8 cellular contexts compared by ENCODE assay signal in genomic region chr3:42071720-42072582, GRCh38. TPM values are rescaled to one million over a fixed set of nuclear protein-coding genes. Genes with fewer than 3 reads are reported as not detected.
DNase-seq lines count a peak whose midpoint lies in the region; ATAC-seq and TF ChIP-seq lines count a peak whose summit lies in the region.

No MANE protein-coding gene starts in this region.

- H3K4me2 ChIP-seq in SU-DHL-6 (ENCODE audit: low read depth, low read length, poor library complexity, severe bottlenecking), result peak overlapping the region; percentile 68
- peak overlapping the region; percentile 67 for H3K4me2 ChIP-seq in fibroblast of lung (ENCODE audit: extremely low read depth, insufficient read depth, low read length)

- H3K27me3 ChIP-seq in MG63, result no peaks in the 10 kb centered on the region
- no peaks in the 10 kb centered on the region for H3K27me3 ChIP-seq in SU-DHL-6 (ENCODE audit: low read length)
- H3K27me3 ChIP-seq in fibroblast of lung (ENCODE audit: control insufficient read depth, insufficient read depth, low read length), result no peaks in the 10 kb centered on the region
- H3K27me3 ChIP-seq in CD8-positive, alpha-beta memory T cell (ENCODE audit: insufficient read depth, low read length, poor library complexity, severe bottlenecking), result no peaks in the 10 kb centered on the region

- peak overlapping the region in 3 of 10 donors; percentile 24 to 76 (median 47) for H3K27ac Mint-ChIP-seq in naive thymus-derived CD8-positive, alpha-beta T cell
- H3K27ac Mint-ChIP-seq in CD8-positive, alpha-beta memory T cell, result no peak overlapping the region

- H3K4me1 ChIP-seq in fibroblast of lung (ENCODE audit: control insufficient read depth, extremely low read depth, insufficient read depth, low read length), result peaks cover 27% of the 10 kb centered on the region
- peaks cover 8% of the 10 kb centered on the region for H3K4me1 ChIP-seq in CD8-positive, alpha-beta memory T cell (ENCODE audit: insufficient read depth, low read length)

- POLR2A ChIA-PET in AG04449 (lab: Yijun Ruan, JAX), result interaction anchor here (0.7 to 1.3 kb wide), 3 partner anchors 39 to 59 kb away, joined by 3 to 5 read pairs (median 3); no protein-coding TSS in a partner anchor
- POLR2A ChIA-PET in naive thymus-derived CD8-positive, alpha-beta T cell (lab: Charles Lee), result interaction anchor here (0.7 kb wide), 1 partner anchor 1565 kb away, joined by 4 read pairs; no protein-coding TSS in a partner anchor
- POLR2A ChIA-PET in CD8-positive, alpha-beta memory T cell (lab: Charles Lee), result no interaction called here

- peak; percentile 50 for ATAC-seq in GM19438 (IDR thresholded peaks at IDR 0.05; ENCODE audit: low read depth, unreplicated experiment)
- no peak for ATAC-seq in naive thymus-derived CD8-positive, alpha-beta T cell

- H2AFZ ChIP-seq in SU-DHL-6 (ENCODE audit: low read depth, low read length, severe bottlenecking) (no peak overlapping the region), fibroblast of lung (ENCODE audit: low read length) (no peak overlapping the region)

- no peaks in the 10 kb centered on the region for H3K36me3 ChIP-seq in MG63
- no peaks in the 10 kb centered on the region for H3K36me3 ChIP-seq in SU-DHL-6 (ENCODE audit: low read length)
- no peaks in the 10 kb centered on the region for H3K36me3 ChIP-seq in fibroblast of lung (ENCODE audit: control insufficient read depth, insufficient read depth, low read length)
- no peaks in the 10 kb centered on the region for H3K36me3 ChIP-seq in CD8-positive, alpha-beta memory T cell (ENCODE audit: insufficient read depth, low read length)

- H4K20me1 ChIP-seq in SU-DHL-6 (ENCODE audit: low read depth, low read length), result no peaks in the 10 kb centered on the region
- no peaks in the 10 kb centered on the region for H4K20me1 ChIP-seq in fibroblast of lung (ENCODE audit: control insufficient read depth, extremely low read depth, insufficient read depth, low read length)

- H3F3A ChIP-seq in SU-DHL-6 (ENCODE audit: insufficient read depth), result peaks cover 37% of the 10 kb centered on the region

- H3K9me3 ChIP-seq in MG63 (no peaks in the 10 kb centered on the region; the same call in 1 of the 2 replicates), SU-DHL-6 (ENCODE audit: insufficient read depth, low read length) (no peaks in the 10 kb centered on the region), fibroblast of lung (ENCODE audit: control insufficient read depth, insufficient read depth, low read depth, low read length) (no peaks in the 10 kb centered on the region)
- no peaks in the 10 kb centered on the region for H3K9me3 ChIP-seq in CD8-positive, alpha-beta memory T cell (ENCODE audit: low read length)

- no peaks in the 10 kb centered on the region for H3K27me3 Mint-ChIP-seq in naive thymus-derived CD8-positive, alpha-beta T cell
- peaks cover 0 to 2% of the 10 kb centered on the region in 2 donors for H3K27me3 Mint-ChIP-seq in CD8-positive, alpha-beta memory T cell

- H3K4me3 Mint-ChIP-seq in naive thymus-derived CD8-positive, alpha-beta T cell, result peak overlapping the region in 6 of 10 donors; percentile 8 to 69 (median 36)
- H3K4me3 Mint-ChIP-seq in CD8-positive, alpha-beta memory T cell, result no peak overlapping the region

- peak overlapping the region; percentile 30 for H3K9ac ChIP-seq in SU-DHL-6 (ENCODE audit: low read length)
- no peak overlapping the region for H3K9ac ChIP-seq in fibroblast of lung (ENCODE audit: insufficient read depth, low read length)

- CTCF ChIA-PET in AG04449 (lab: Yijun Ruan, JAX), result interaction anchor here (0.8 to 1.9 kb wide), 7 partner anchors 10 to 46 kb away, joined by 3 to 5 read pairs (median 3); no protein-coding TSS in a partner anchor
- CTCF ChIA-PET in CD8-positive, alpha-beta memory T cell (lab: Charles Lee), result interaction anchor here (1.2 kb wide), 1 partner anchor 27 kb away, joined by 3 read pairs; no protein-coding TSS in a partner anchor

- H3K4me3 ChIP-seq in AG04449 (ENCODE audit: low read depth, low read length) (peak overlapping the region; percentile 39), MG63 (peak overlapping the region; percentile 20), SU-DHL-6 (ENCODE audit: insufficient read depth, low read length, poor library complexity, severe bottlenecking) (peak overlapping the region; percentile 4), fibroblast of lung (replicated peaks in 1 of 4; ENCODE audit: control extremely low read depth in 1 of 4, insufficient read depth in 1 of 4, low read depth in 3 of 4, low read length in 4 of 4) (peak overlapping the region in 2 of 4 experiments; percentile 37 to 43)
- no peak overlapping the region for H3K4me3 ChIP-seq in CD8-positive, alpha-beta memory T cell (ENCODE audit: low read length)

- TF ChIP-seq CTCF in AG04449 (IDR thresholded peaks at IDR 0.05; ENCODE audit: insufficient read depth, low read length, missing control alignments) (no peak), SU-DHL-6 (IDR thresholded peaks at IDR 0.05; ENCODE audit: insufficient read depth, low read length, poor library complexity, severe bottlenecking) (no peak), fibroblast of lung (conservative IDR thresholded peaks at IDR 0.05 in 1 of 2, IDR thresholded peaks at IDR 0.05 in 1 of 2; ENCODE audit: low read depth in 1 of 2, low read length in 2 of 2) (no peak), GM13976 (IDR thresholded peaks at IDR 0.05; ENCODE audit: borderline replicate concordance, control extremely low read depth, extremely low read depth, insufficient read depth, missing control alignments) (no peak)

- DNase-seq in AG04449 (ENCODE audit: low read depth, low spot score) (no peak), MG63 (peak; percentile 88), fibroblast of lung (ENCODE audit: low read depth in 2 of 2) (peak; percentile 68 to 80), GM13976 (ENCODE audit: low spot score) (no peak)
- no peak for DNase-seq in naive thymus-derived CD8-positive, alpha-beta T cell
- no peak for DNase-seq in CD8-positive, alpha-beta memory T cell

- in situ Hi-C loops in GM13976 (cut with MboI; ENCODE audit: low sequenced_read_pairs, unreplicated experiment), result no loop called here

- peaks cover 96% of the 10 kb centered on the region for H3K79me2 ChIP-seq in SU-DHL-6 (ENCODE audit: insufficient read depth, low read length)
- peaks cover 66% of the 10 kb centered on the region for H3K79me2 ChIP-seq in fibroblast of lung (ENCODE audit: control insufficient read depth, insufficient read depth, low read length)

- H3K4me1 Mint-ChIP-seq in naive thymus-derived CD8-positive, alpha-beta T cell, result peaks cover 21 to 78% (median 49%) of the 10 kb centered on the region in 4 donors
- H3K4me1 Mint-ChIP-seq in CD8-positive, alpha-beta memory T cell, result peaks cover 19 to 63% (median 22%) of the 10 kb centered on the region in 3 donors

- H3K9me2 ChIP-seq in SU-DHL-6 (replicated peaks; ENCODE audit: insufficient read depth, low read length), result no peaks in the 10 kb centered on the region

- H3K9me3 Mint-ChIP-seq in naive thymus-derived CD8-positive, alpha-beta T cell, result peaks cover 0 to 7% (median 0%) of the 10 kb centered on the region in 9 donors
- H3K9me3 Mint-ChIP-seq in CD8-positive, alpha-beta memory T cell, result peaks cover 0 to 8% (median 3%) of the 10 kb centered on the region in 5 donors

- H3K27ac ChIP-seq in SU-DHL-6 (ENCODE audit: low read depth, low read length) (peak overlapping the region; percentile 84), fibroblast of lung (ENCODE audit: insufficient read depth, low read length) (peak overlapping the region; percentile 66)
- no peak overlapping the region for H3K27ac ChIP-seq in CD8-positive, alpha-beta memory T cell (ENCODE audit: low read depth, low read length)

- peaks cover 0 to 8% (median 3%) of the 10 kb centered on the region in 3 donors for H3K36me3 Mint-ChIP-seq in naive thymus-derived CD8-positive, alpha-beta T cell
- peaks cover 0 to 8% (median 0%) of the 10 kb centered on the region in 3 donors for H3K36me3 Mint-ChIP-seq in CD8-positive, alpha-beta memory T cell

RNA-seq across cellular contexts. Expression of gene TRAK1, which starts 19.2 kb away (rescaled TPM):
- total RNA-seq in MG63 (2014; rRNA removed; shearing (Covaris generic); ENCODE audit: low replicate concordance), result 7.1 and 8.2 TPM in 2 replicates
- total RNA-seq in fibroblast of lung, result 19.3 and 37.8 TPM in 2 replicates
- polyA plus RNA-seq in fibroblast of lung, result 34.9 and 44.0 TPM in 2 replicates
- 28.5 and 39.9 TPM in 2 replicates for polyA plus RNA-seq in fibroblast of lung (2012)
- 59.2 and 77.2 TPM in 2 replicates for polyA minus RNA-seq in fibroblast of lung (ENCODE audit: low replicate concordance)
- total RNA-seq in naive thymus-derived CD8-positive, alpha-beta T cell, result 10 to 100 TPM; 18.8 to 19.1 TPM
- polyA plus RNA-seq in naive thymus-derived CD8-positive, alpha-beta T cell, result 1 to 10 TPM; 4.3 to 8.3 (median 4.8) TPM
- total RNA-seq in CD8-positive, alpha-beta memory T cell, result 10 to 100 TPM; 19.7 to 20.0 TPM
- polyA plus RNA-seq in CD8-positive, alpha-beta memory T cell, result 10.4 TPM

Comparison
In these comparisons a context has a peak if more than half of its experiments do, and no peak if none do; other contexts are left out.
1. DNase-seq: peak in MG63 (single experiment) and fibroblast of lung (2 of 2); none in AG04449 (single experiment), naive thymus-derived CD8-positive, alpha-beta T cell (0 of 10), CD8-positive, alpha-beta memory T cell (0 of 5) and GM13976 (single experiment).
2. H3K4me3 Mint-ChIP-seq: peak in naive thymus-derived CD8-positive, alpha-beta T cell (6 of 10); none in CD8-positive, alpha-beta memory T cell (0 of 7).